Comparison of ENCODE assay signal across 8 cellular contexts in the genomic region with DNA sequence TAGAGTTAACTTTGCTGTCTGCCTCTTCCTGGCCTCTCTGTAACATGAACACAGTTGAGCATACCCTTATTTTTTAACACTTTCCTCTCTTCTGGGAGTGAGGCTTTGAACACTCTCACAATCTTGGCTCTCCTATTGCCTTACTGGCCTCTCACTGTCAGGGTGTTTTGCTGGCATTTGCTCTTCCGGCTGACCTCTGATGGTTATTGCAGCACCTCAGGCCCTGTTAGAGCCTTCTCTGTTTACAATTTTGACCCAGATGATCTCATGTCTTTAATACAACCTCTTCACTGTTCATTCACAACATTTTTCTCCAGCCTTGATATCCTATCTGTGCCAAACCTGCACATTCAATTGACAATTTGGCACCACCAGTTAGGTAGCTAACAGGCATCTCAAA.
"Had no signal": no experiment of that assay in that cellular context is flagged by ENCODE, and none has a peak within 500 bp of the region (broad histone marks: within the 10 kb centered on the region; RNA-seq: fewer than 3 reads in every experiment).

No MANE protein-coding gene starts in this region.

- ATAC-seq: K562 had no signal

- H3K27me3 Mint-ChIP-seq: IgD-negative memory B cell had no signal

- H3K9ac ChIP-seq: KMS-11 had no signal

- H3K4me3 ChIP-seq: K562 had no signal

- H3K36me3 Mint-ChIP-seq: IgD-negative memory B cell had no signal

- H3K4me3 Mint-ChIP-seq: IgD-negative memory B cell had no signal

- H3K27ac ChIP-seq: HL-60, KMS-11 had no signal

- DNase-seq: IMR-90, KBM-7, KG1 had no signal

- H3K4me1 Mint-ChIP-seq: IgD-negative memory B cell had no signal

- FAIRE-seq: HTR-8/SVneo, K562 had no signal

- H3K4me2 ChIP-seq: KMS-11 had no signal
